14 cellular contexts compared by ENCODE assay signal in genomic region chr18:47932603-47933002, GRCh38. TPM values are rescaled to one million over a fixed set of nuclear protein-coding genes. Genes with fewer than 3 reads are reported as not detected.
DNase-seq lines count a peak whose midpoint lies in the region; ATAC-seq and TF ChIP-seq lines count a peak whose summit lies in the region.
"Had no signal": no experiment of that assay in that cellular context is flagged by ENCODE, and none has a peak within 500 bp of the region (broad histone marks: within the 10 kb centered on the region; RNA-seq: fewer than 3 reads in every experiment).

No MANE protein-coding gene starts in this region.

- no peak overlapping the region for H3K4me3 ChIP-seq in effector memory CD4-positive, alpha-beta T cell (ENCODE audit: insufficient read depth, low read depth, low read length, poor library complexity, severe bottlenecking)
- no peak overlapping the region for H3K4me3 ChIP-seq in mucosa of descending colon

- H3K27ac ChIP-seq in effector memory CD4-positive, alpha-beta T cell (ENCODE audit: insufficient read depth, low read length, poor library complexity, severe bottlenecking): no peak overlapping the region

- H3K9me3 ChIP-seq in effector memory CD4-positive, alpha-beta T cell (ENCODE audit: control insufficient read depth, low read length): no peaks in the 10 kb centered on the region
- H3K9me3 ChIP-seq in mucosa of descending colon: no peaks in the 10 kb centered on the region
- H3K9me3 ChIP-seq: thoracic aorta had no signal

- intact Hi-C loops in mucosa of descending colon (cut with DNase I, micrococcal nuclease): no loop called here

- peak; percentile 63 to 66 for DNase-seq in AML-193 (lab: John Stamatoyannopoulos, UW)
- peak; percentile 47 for DNase-seq in ELF-1 (ENCODE audit: low read depth, low spot score)
- DNase-seq in NOMO-1 (lab: John Stamatoyannopoulos, UW; ENCODE audit: unreplicated experiment in 2 of 2): peak; percentile 13 to 48
- DNase-seq in glomerular visceral epithelial cell (ENCODE audit: extremely low spot score): peak; percentile 13
- DNase-seq in effector memory CD4-positive, alpha-beta T cell: no peak
- DNase-seq in stimulated activated CD4-positive, alpha-beta T cell treated with anti-CD3 and anti-CD28 coated beads, Interleukin-4, amount 100 ng/mL, for 1 hour: no peak
- DNase-seq in mucosa of descending colon: no peak
- no peak for DNase-seq in NCI-H2107 (lab: John Stamatoyannopoulos, UW)
- DNase-seq: activated CD4-positive, alpha-beta T cell treated with anti-CD3 and anti-CD28 coated beads for 4 hours; activated naive CD4-positive, alpha-beta T cell treated with Interleukin-2 at 50 U/mL for 16 hours; COR-L47; NCI-H1436 treated with DMSO at 0.1 percent for 48 hours; posterior cingulate gyrus had no signal

- H3K4me1 ChIP-seq in effector memory CD4-positive, alpha-beta T cell (ENCODE audit: control insufficient read depth, insufficient read depth, low read length, poor library complexity, severe bottlenecking): peaks cover 19% of the 10 kb centered on the region
- H3K4me1 ChIP-seq in mucosa of descending colon (ENCODE audit: low read depth): peaks cover 15% of the 10 kb centered on the region

- no peaks in the 10 kb centered on the region for H3K27me3 ChIP-seq in effector memory CD4-positive, alpha-beta T cell (replicated peaks; ENCODE audit: control insufficient read depth, insufficient read depth, low read length, poor library complexity, severe bottlenecking)

- no peak for ATAC-seq in mucosa of descending colon

- TF ChIP-seq CTCF in mucosa of descending colon (IDR thresholded peaks at IDR 0.05): no peak

- no peaks in the 10 kb centered on the region for H3K36me3 ChIP-seq in effector memory CD4-positive, alpha-beta T cell (ENCODE audit: control insufficient read depth, insufficient read depth, low read length)
- no peaks in the 10 kb centered on the region for H3K36me3 ChIP-seq in mucosa of descending colon (ENCODE audit: low read depth)
- H3K36me3 ChIP-seq: thoracic aorta had no signal

RNA-seq across cellular contexts. Expression of gene SMAD2, which starts 2.1 kb away (rescaled TPM):
- total RNA-seq in mucosa of descending colon: 100 to 1,000 TPM; 115 to 158 (median 123) TPM

Comparison
In these comparisons a context has a peak if more than half of its experiments do, and no peak if none do; other contexts are left out.
1. DNase-seq: peak in AML-193 (2 of 2), ELF-1 (single experiment), NOMO-1 (2 of 2) and glomerular visceral epithelial cell (single experiment); none in effector memory CD4-positive, alpha-beta T cell (0 of 3), stimulated activated CD4-positive, alpha-beta T cell treated with anti-CD3 and anti-CD28 coated beads, Interleukin-4, amount 100 ng/mL, for 1 hour (single experiment), mucosa of descending colon (0 of 3) and NCI-H2107 (single experiment).